Comparison of ENCODE assay signal across 10 cellular contexts in genomic region chr17:75151893-75152292, GRCh38. TPM values are rescaled to one million over a fixed set of nuclear protein-coding genes. Genes with fewer than 3 reads are reported as not detected.
DNase-seq lines count a peak whose midpoint lies in the region; ATAC-seq lines count a peak whose summit lies in the region.
"Had no signal": no experiment of that assay in that cellular context is flagged by ENCODE, and none has a peak within 500 bp of the region (broad histone marks: within the 10 kb centered on the region; RNA-seq: fewer than 3 reads in every experiment).

No MANE protein-coding gene starts in this region.

- CTCF ChIA-PET in activated CD4-positive, alpha-beta T cell treated with anti-CD3 and anti-CD28 coated beads, Interleukin-2, amount 10 ng/mL, durations not matched to agents 7 days and 5 days (lab: Charles Lee), result interaction anchor here (0.6 to 0.9 kb wide), 3 partner anchors 16 to 266 kb away, joined by 3 to 4 read pairs (median 3); no protein-coding TSS in a partner anchor

- H3K23ac ChIP-seq in trophoblast cell (ENCODE audit: low read length), result no peak overlapping the region

- H3K9me3 ChIP-seq in trophoblast cell (ENCODE audit: insufficient read depth, low read depth, low read length), result no peaks in the 10 kb centered on the region

- POLR2A ChIA-PET in activated CD4-positive, alpha-beta T cell treated with anti-CD3 and anti-CD28 coated beads, Interleukin-2, amount 10 ng/mL, durations not matched to agents 7 days and 5 days (lab: Charles Lee), result no interaction called here

- H3K4me3 ChIP-seq in trophoblast cell (ENCODE audit: low read depth, low read length), result no peak overlapping the region

- H3K4ac ChIP-seq in trophoblast cell (ENCODE audit: low read depth, low read length), result peak overlapping the region; percentile 71

- ATAC-seq in GM19035 (IDR thresholded peaks at IDR 0.05; ENCODE audit: unreplicated experiment), result no peak
- ATAC-seq: left colon had no signal

- H3K4me2 ChIP-seq in trophoblast cell (ENCODE audit: low read length), result no peak overlapping the region

- H3K79me1 ChIP-seq in trophoblast cell (ENCODE audit: low read length), result peaks cover 7% of the 10 kb centered on the region

- peaks cover 10 to 15% of the 10 kb centered on the region in 2 experiments for H3K36me3 ChIP-seq in trophoblast cell (ENCODE audit: control insufficient read depth in 1 of 2, insufficient read depth in 2 of 2, low read length in 2 of 2)

- no peak overlapping the region for H2AK5ac ChIP-seq in trophoblast cell (ENCODE audit: low read length)

- H3K27ac Mint-ChIP-seq in activated CD4-positive, alpha-beta T cell treated with anti-CD3 and anti-CD28 coated beads, Interleukin-2, amount 10 ng/mL, durations not matched to agents 7 days and 5 days, result peak overlapping the region; percentile 36

- no peak overlapping the region for H3K27ac ChIP-seq in trophoblast cell (ENCODE audit: low read depth, low read length)
- H3K27ac ChIP-seq: C4-2B had no signal

- H4K8ac ChIP-seq in trophoblast cell (ENCODE audit: low read depth, low read length), result no peak overlapping the region

- H2AFZ ChIP-seq in trophoblast cell (ENCODE audit: insufficient read depth, low read length, poor library complexity), result no peak overlapping the region

- no peaks in the 10 kb centered on the region for H3K27me3 ChIP-seq in trophoblast cell (ENCODE audit: insufficient read depth, low read length)

- no peak overlapping the region for H3K9ac ChIP-seq in trophoblast cell (ENCODE audit: low read length)

- peak overlapping the region; percentile 92 for H3K4me3 Mint-ChIP-seq in activated CD4-positive, alpha-beta T cell treated with anti-CD3 and anti-CD28 coated beads, Interleukin-2, amount 10 ng/mL, durations not matched to agents 7 days and 5 days

- no peaks in the 10 kb centered on the region for H3K27me3 Mint-ChIP-seq in activated CD4-positive, alpha-beta T cell treated with anti-CD3 and anti-CD28 coated beads, Interleukin-2, amount 10 ng/mL, durations not matched to agents 7 days and 5 days

- no peak overlapping the region for H2BK120ac ChIP-seq in trophoblast cell (ENCODE audit: insufficient read depth, low read length, poor library complexity)

- H4K91ac ChIP-seq in trophoblast cell (ENCODE audit: low read depth, low read length), result no peak overlapping the region

- in situ Hi-C loops in T47D (cut with HindIII; ENCODE audit: low pct_unique_long_range_greater_than_20kb, low sequenced_read_pairs), result no loop called here

- H3K9me3 Mint-ChIP-seq in activated CD4-positive, alpha-beta T cell treated with anti-CD3 and anti-CD28 coated beads, Interleukin-2, amount 10 ng/mL, durations not matched to agents 7 days and 5 days, result no peaks in the 10 kb centered on the region

- H3K14ac ChIP-seq in trophoblast cell (ENCODE audit: low read length), result no peak overlapping the region

- peaks cover 32% of the 10 kb centered on the region for H3K36me3 Mint-ChIP-seq in activated CD4-positive, alpha-beta T cell treated with anti-CD3 and anti-CD28 coated beads, Interleukin-2, amount 10 ng/mL, durations not matched to agents 7 days and 5 days (ENCODE audit: low read depth)

- H3K4me1 ChIP-seq in trophoblast cell (ENCODE audit: control insufficient read depth in 1 of 2, insufficient read depth in 2 of 2, low read length in 2 of 2), result peaks cover 0 to 10% of the 10 kb centered on the region in 2 experiments

- no peak overlapping the region for H2BK12ac ChIP-seq in trophoblast cell (ENCODE audit: low read length)

- H2BK5ac ChIP-seq in trophoblast cell (ENCODE audit: low read depth, low read length, poor library complexity), result no peak overlapping the region

- no peak overlapping the region for H3K18ac ChIP-seq in trophoblast cell (ENCODE audit: low read length)

- no peak overlapping the region for H4K12ac ChIP-seq in trophoblast cell (ENCODE audit: low read depth, low read length)

- H3K4me1 Mint-ChIP-seq in activated CD4-positive, alpha-beta T cell treated with anti-CD3 and anti-CD28 coated beads, Interleukin-2, amount 10 ng/mL, durations not matched to agents 7 days and 5 days, result peaks cover 52% of the 10 kb centered on the region

- H3K79me2 ChIP-seq in trophoblast cell (ENCODE audit: control insufficient read depth, insufficient read depth, low read length, poor library complexity), result peaks cover 23% of the 10 kb centered on the region

- WGBS in trophoblast cell (ENCODE audit: extremely low coverage, insufficient coverage, insufficient read length), result no CpG with 5 or more reads among the region's 7 CpGs

- DNase-seq in activated CD4-positive, alpha-beta T cell treated with anti-CD3 and anti-CD28 coated beads, Interleukin-2, amount 10 ng/mL, durations not matched to agents 7 days and 5 days, result no peak
- no peak for DNase-seq in activated CD4-positive, alpha-beta T cell treated with anti-CD3 and anti-CD28 coated beads, Interleukin-2, amount 50 U/mL, for 48 hours
- DNase-seq in NCI-H446 treated with DMSO at 0.1 percent for 48 hours (lab: John Stamatoyannopoulos, UW) (peak; percentile 16), T47D (ENCODE audit: low read depth in 1 of 2, low spot score in 1 of 2) (peak; percentile 33 to 45), trophoblast cell (peak in 1 of 2 donors; percentile 65), foreskin melanocyte (no peak), NCI-H1105 (lab: John Stamatoyannopoulos, UW) (no peak)
- DNase-seq: left colon had no signal

RNA-seq across cellular contexts. Expression of gene JPT1, which starts 2.4 kb away (rescaled TPM):
- total RNA-seq in activated CD4-positive, alpha-beta T cell treated with anti-CD3 and anti-CD28 coated beads, Interleukin-2, amount 10 ng/mL, durations not matched to agents 7 days and 5 days, result 100 to 1,000 TPM; 277 to 280 TPM
- 301 and 304 TPM in 2 replicates for polyA plus RNA-seq in trophoblast cell (2013)

RNA-seq across cellular contexts. Expression of gene NT5C, which starts 20.4 kb away (rescaled TPM):
- total RNA-seq in activated CD4-positive, alpha-beta T cell treated with anti-CD3 and anti-CD28 coated beads, Interleukin-2, amount 10 ng/mL, durations not matched to agents 7 days and 5 days, result 10 to 100 TPM; 45.2 to 50.4 TPM
- polyA plus RNA-seq in trophoblast cell (2013), result 45.3 and 47.2 TPM in 2 replicates

RNA-seq across cellular contexts. Expression of gene SUMO2, which starts 30.9 kb away (rescaled TPM):
- total RNA-seq in activated CD4-positive, alpha-beta T cell treated with anti-CD3 and anti-CD28 coated beads, Interleukin-2, amount 10 ng/mL, durations not matched to agents 7 days and 5 days, result 100 to 1,000 TPM; 527 to 642 TPM
- 194 and 209 TPM in 2 replicates for polyA plus RNA-seq in trophoblast cell (2013)

RNA-seq across cellular contexts. Expression of gene ARMC7, which starts 42.1 kb away (rescaled TPM):
- total RNA-seq in activated CD4-positive, alpha-beta T cell treated with anti-CD3 and anti-CD28 coated beads, Interleukin-2, amount 10 ng/mL, durations not matched to agents 7 days and 5 days, result 10 to 100 TPM; 18.5 to 18.8 TPM
- polyA plus RNA-seq in trophoblast cell (2013), result 8.6 and 8.7 TPM in 2 replicates

RNA-seq across cellular contexts. Expression of gene NUP85, which starts 53.6 kb away (rescaled TPM):
- 100 to 1,000 TPM; 140 to 172 TPM for total RNA-seq in activated CD4-positive, alpha-beta T cell treated with anti-CD3 and anti-CD28 coated beads, Interleukin-2, amount 10 ng/mL, durations not matched to agents 7 days and 5 days
- 48.2 and 51.5 TPM in 2 replicates for polyA plus RNA-seq in trophoblast cell (2013)

Comparison
In these comparisons a context has a peak if more than half of its experiments do, and no peak if none do; other contexts are left out.
1. DNase-seq: peak in NCI-H446 treated with DMSO at 0.1 percent for 48 hours (single experiment) and T47D (2 of 2); none in activated CD4-positive, alpha-beta T cell treated with anti-CD3 and anti-CD28 coated beads, Interleukin-2, amount 10 ng/mL, durations not matched to agents 7 days and 5 days (single experiment), activated CD4-positive, alpha-beta T cell treated with anti-CD3 and anti-CD28 coated beads, Interleukin-2, amount 50 U/mL, for 48 hours (0 of 2), foreskin melanocyte (single experiment) and NCI-H1105 (single experiment).